In the genomic region with DNA sequence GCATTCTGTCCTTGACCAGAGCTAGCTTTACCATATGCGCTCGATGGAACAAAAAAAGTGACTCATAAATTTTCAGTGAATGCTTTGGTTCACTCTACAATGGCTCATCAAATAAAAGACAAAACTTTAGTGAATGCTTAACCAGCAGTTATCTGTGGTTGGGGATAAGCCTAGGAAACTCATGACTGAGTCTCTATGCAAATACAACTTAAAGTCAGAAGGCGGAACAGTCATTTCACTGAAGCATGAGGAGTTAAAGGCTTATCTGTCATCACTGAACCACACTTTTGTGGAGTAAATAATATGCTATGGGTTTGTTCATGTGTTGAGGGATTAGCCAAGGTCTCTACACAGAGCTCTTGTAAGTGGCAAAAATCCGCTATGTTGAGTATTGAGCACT, we compare ENCODE assay signal across 12 cellular contexts.
DNase-seq lines count a peak whose midpoint lies in the region; ATAC-seq and TF ChIP-seq lines count a peak whose summit lies in the region.
"Had no signal": no experiment of that assay in that cellular context is flagged by ENCODE, and none has a peak within 500 bp of the region (broad histone marks: within the 10 kb centered on the region; RNA-seq: fewer than 3 reads in every experiment).

No MANE protein-coding gene starts in this region.

- H3K27me3 ChIP-seq in foreskin keratinocyte: no peaks in the 10 kb centered on the region

- ATAC-seq in GM18499 (IDR thresholded peaks at IDR 0.05; ENCODE audit: insufficient read depth, unreplicated experiment): peak; percentile 50
- ATAC-seq in GM21529 (IDR thresholded peaks at IDR 0.05; ENCODE audit: unreplicated experiment): peak; percentile 69
- ATAC-seq in HG03520 (IDR thresholded peaks at IDR 0.05; ENCODE audit: unreplicated experiment): peak; percentile 67
- peak; percentile 31 for ATAC-seq in foreskin keratinocyte
- ATAC-seq: activated CD8-positive, alpha-beta T cell treated with anti-CD3 and anti-CD28 coated beads, Interleukin-2, amount 10 ng/mL, durations not matched to agents 7 days and 5 days; Right ventricle myocardium inferior had no signal

- no peak overlapping the region for H3K27ac ChIP-seq in foreskin keratinocyte

- no peaks in the 10 kb centered on the region for H3K4me1 ChIP-seq in foreskin keratinocyte

- DNase-seq in foreskin keratinocyte (peak in 1 of 2 donors; percentile 13), D341Med (ENCODE audit: low spot score) (no peak), putamen (ENCODE audit: low spot score) (no peak), midbrain (lab: John Stamatoyannopoulos, UW) (no peak)
- DNase-seq in effector CD8-positive, alpha-beta T cell (lab: John Stamatoyannopoulos, UW): no peak
- DNase-seq: activated CD8-positive, alpha-beta T cell treated with anti-CD3 and anti-CD28 coated beads, Interleukin-2, amount 10 ng/mL, durations not matched to agents 7 days and 5 days; NCI-H1105 treated with DMSO at 0.1 percent for 48 hours; NCI-H524 had no signal

- no peak for TF ChIP-seq CTCF in foreskin keratinocyte (conservative IDR thresholded peaks at IDR 0.05)
